Comparison of ENCODE assay signal across 30 cellular contexts in genomic region chrX:112691361-112691760, GRCh38. TPM values are rescaled to one million over a fixed set of nuclear protein-coding genes. Genes with fewer than 3 reads are reported as not detected.
"Had no signal": no experiment of that assay in that cellular context is flagged by ENCODE, and none has a peak within 500 bp of the region (broad histone marks: within the 10 kb centered on the region; RNA-seq: fewer than 3 reads in every experiment).

No MANE protein-coding gene starts in this region.

- H3K36me3 ChIP-seq: colonic mucosa, esophagus squamous epithelium, gastrocnemius medialis, heart right ventricle, left lung, lower lobe of right lung had no signal

- H3K9me3 Mint-ChIP-seq: dendritic cell treated with granulocyte-macrophage colony-stimulating factor and Interleukin-4, amounts not matched to agents 40 ng/mL and 50 ng/mL, for 4 days; effector memory CD8-positive, alpha-beta T cell had no signal

- FAIRE-seq: islet of Langerhans, keratinocyte had no signal

- H3K4me3 Mint-ChIP-seq: dendritic cell treated with granulocyte-macrophage colony-stimulating factor and Interleukin-4, amounts not matched to agents 40 ng/mL and 50 ng/mL, for 4 days; effector memory CD8-positive, alpha-beta T cell; endodermal cell; mesothelial cell of epicardium; naive B cell had no signal

- H3K4me1 ChIP-seq: colonic mucosa, esophagus squamous epithelium, gastrocnemius medialis, heart right ventricle, left lung, lower lobe of right lung had no signal

- ATAC-seq: effector memory CD8-positive, alpha-beta T cell; esophagus mucosa; gastrocnemius medialis; heart right ventricle; left colon; left lung; left ventricle myocardium superior; lower lobe of right lung; mucosa of descending colon had no signal

- H3K27ac ChIP-seq: colonic mucosa, epithelial cell of prostate, esophagus squamous epithelium, gastrocnemius medialis, heart right ventricle, left lung, lower lobe of right lung had no signal

- H3K4me1 Mint-ChIP-seq: mesothelial cell of epicardium, naive B cell had no signal

- H3K36me3 Mint-ChIP-seq: naive B cell had no signal

- H3K27ac Mint-ChIP-seq: dendritic cell treated with granulocyte-macrophage colony-stimulating factor and Interleukin-4, amounts not matched to agents 40 ng/mL and 50 ng/mL, for 4 days; effector memory CD8-positive, alpha-beta T cell; endodermal cell; mesothelial cell of epicardium had no signal

- H3K27me3 Mint-ChIP-seq: effector memory CD8-positive, alpha-beta T cell had no signal

- H3K9me3 ChIP-seq: colonic mucosa, esophagus squamous epithelium, left lung, lower lobe of right lung, mucosa of descending colon had no signal

- DNase-seq: colonic mucosa; cortex of kidney; effector CD8-positive, alpha-beta T cell; effector memory CD8-positive, alpha-beta T cell; endodermal cell; erythroblast; esophagus squamous epithelium; foreskin fibroblast; gastrocnemius medialis; glutamatergic neuron; head of caudate nucleus; heart right ventricle; hippocampal formation; left colon; left lung; left ventricle myocardium superior; lower lobe of right lung; mesenchymal stem cell; mucosa of descending colon; naive B cell had no signal

- H3K4me3 ChIP-seq: colonic mucosa, esophagus squamous epithelium, gastrocnemius medialis, heart right ventricle, left lung, lower lobe of right lung, mucosa of descending colon had no signal

- H3K27me3 ChIP-seq: colonic mucosa, esophagus squamous epithelium, gastrocnemius medialis, left lung had no signal

RNA-seq across cellular contexts. Expression of gene LHFPL1, which starts 11.6 kb away (rescaled TPM):
- total RNA-seq: colonic mucosa, glomerular endothelial cell, kidney epithelial cell, left colon, mesenteric fat pad, myocyte had no signal
